16 cellular contexts compared by ENCODE assay signal in the genomic region with DNA sequence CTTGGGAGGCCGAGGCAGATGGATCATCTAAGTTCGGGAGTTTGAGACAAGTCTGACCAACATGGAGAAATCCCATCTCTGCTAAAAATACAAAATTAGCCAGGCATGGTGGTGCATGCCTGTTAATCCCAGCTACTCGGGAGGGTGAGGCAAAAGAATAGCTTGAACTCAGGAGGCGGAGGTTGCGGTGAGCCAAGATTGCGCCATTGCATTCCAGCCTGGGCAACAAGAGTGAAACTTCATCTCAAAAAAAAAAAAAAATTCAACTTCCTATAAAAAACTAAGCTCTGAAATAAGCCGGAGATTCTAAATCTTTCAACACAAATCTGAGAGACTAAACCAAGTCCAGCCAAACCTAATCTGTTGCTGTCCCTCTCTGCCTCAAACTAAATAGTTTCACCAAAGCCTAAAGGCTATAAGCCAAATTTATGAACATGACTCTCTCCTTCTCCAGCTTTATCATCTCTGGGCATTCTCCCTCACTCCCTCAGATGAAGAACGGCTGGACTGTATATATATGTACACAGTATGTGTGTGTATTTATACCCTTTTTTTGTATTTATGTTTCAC. TPM values are rescaled to one million over a fixed set of nuclear protein-coding genes. Genes with fewer than 3 reads are reported as not detected.
DNase-seq lines count a peak whose midpoint lies in the region.
"Had no signal": no experiment of that assay in that cellular context is flagged by ENCODE, and none has a peak within 500 bp of the region (broad histone marks: within the 10 kb centered on the region; RNA-seq: fewer than 3 reads in every experiment).

No MANE protein-coding gene starts in this region.

- H3K36me3 Mint-ChIP-seq in T-helper 2 cell treated with Interferon-gamma antibody and Interleukin-4, amounts not matched to agents 5 μg/mL and 100 μg/mL, for 36 hours (ENCODE audit: low read depth): peaks cover 26% of the 10 kb centered on the region

- H3K4me3 Mint-ChIP-seq in T-helper 2 cell treated with Interferon-gamma antibody and Interleukin-4, amounts not matched to agents 5 μg/mL and 100 μg/mL, for 36 hours: peak overlapping the region; percentile 43
- H3K4me3 Mint-ChIP-seq: T-helper 1 cell treated with Interleukin-12 subunit alpha and Interleukin-12 subunit beta and Interleukin-4 antibody, amounts not matched to agents 30 μg/mL and 1 μg/mL, for 36 hours had no signal

- no peaks in the 10 kb centered on the region; the same call in 1 of the 2 replicates for H3K36me3 ChIP-seq in H7 (replicated peaks; ENCODE audit: control insufficient read depth, insufficient read depth, low read length)
- H3K36me3 ChIP-seq: Peyer's patch had no signal

- no peaks in the 10 kb centered on the region for H3K27me3 Mint-ChIP-seq in T-helper 2 cell treated with Interferon-gamma antibody and Interleukin-4, amounts not matched to agents 5 μg/mL and 100 μg/mL, for 36 hours (ENCODE audit: low read depth)
- H3K27me3 Mint-ChIP-seq: CD8-positive, alpha-beta memory T cell had no signal

- DNase-seq in T-helper 2 cell treated with Interferon-gamma antibody and Interleukin-4, amounts not matched to agents 5 μg/mL and 100 μg/mL, for 36 hours (ENCODE audit: low spot score): no peak
- DNase-seq in T-helper 2 cell: no peak
- DNase-seq in HCEC 1CT: peak; percentile 67
- peak; percentile 47 for DNase-seq in SIG-M5 (lab: John Stamatoyannopoulos, UW)
- peak; percentile 65 for DNase-seq in iris pigment epithelial cell (ENCODE audit: low read depth)
- no peak for DNase-seq in NCI-H2107 (lab: John Stamatoyannopoulos, UW)
- DNase-seq in NCI-H1048 (lab: John Stamatoyannopoulos, UW): no peak
- DNase-seq in H7: no peak
- DNase-seq: 8988T; CD8-positive, alpha-beta memory T cell; NCI-H1694 treated with DMSO at 0.1 percent for 48 hours; NCI-H526; Peyer's patch; psoas muscle; stimulated activated CD4-positive, alpha-beta T cell treated with anti-CD3 and anti-CD28 coated beads, Interleukin-15, amount 100 ng/mL, for 24 hours had no signal

- no peak overlapping the region for H3K4me3 ChIP-seq in H7 (ENCODE audit: insufficient read depth, low read depth, low read length)
- H3K4me3 ChIP-seq: Peyer's patch, psoas muscle had no signal

- no peaks in the 10 kb centered on the region for H3K9me3 Mint-ChIP-seq in T-helper 2 cell treated with Interferon-gamma antibody and Interleukin-4, amounts not matched to agents 5 μg/mL and 100 μg/mL, for 36 hours
- H3K9me3 Mint-ChIP-seq: CD8-positive, alpha-beta memory T cell had no signal

- peaks cover 43% of the 10 kb centered on the region for H3K4me1 Mint-ChIP-seq in T-helper 2 cell treated with Interferon-gamma antibody and Interleukin-4, amounts not matched to agents 5 μg/mL and 100 μg/mL, for 36 hours (ENCODE audit: low read depth)

- H3K27ac Mint-ChIP-seq in T-helper 2 cell treated with Interferon-gamma antibody and Interleukin-4, amounts not matched to agents 5 μg/mL and 100 μg/mL, for 36 hours: peak overlapping the region; percentile 26
- H3K27ac Mint-ChIP-seq: T-helper 1 cell treated with Interleukin-12 subunit alpha and Interleukin-12 subunit beta and Interleukin-4 antibody, amounts not matched to agents 30 μg/mL and 1 μg/mL, for 36 hours had no signal

- no peaks in the 10 kb centered on the region for H3K27me3 ChIP-seq in H7 (ENCODE audit: control insufficient read depth, insufficient read depth, low read length)
- H3K27me3 ChIP-seq: Peyer's patch had no signal

RNA-seq across cellular contexts. Expression of a gene that starts 3.7 kb away (rescaled TPM):
- 167 and 242 TPM in 2 replicates for total RNA-seq in H7 (2014; rRNA removed; shearing (Covaris generic))

RNA-seq across cellular contexts. Expression of a gene that starts 44.2 kb away (rescaled TPM):
- total RNA-seq in H7 (2014; rRNA removed; shearing (Covaris generic)): 1.2 and 2.0 TPM in 2 replicates

Comparison
In these comparisons a context has a peak if more than half of its experiments do, and no peak if none do; other contexts are left out.
1. DNase-seq: peak in HCEC 1CT (single experiment), SIG-M5 (single experiment) and iris pigment epithelial cell (single experiment); none in T-helper 2 cell treated with Interferon-gamma antibody and Interleukin-4, amounts not matched to agents 5 μg/mL and 100 μg/mL, for 36 hours (single experiment), T-helper 2 cell (0 of 5), NCI-H2107 (single experiment), NCI-H1048 (single experiment) and H7 (single experiment).